In the genomic region with DNA sequence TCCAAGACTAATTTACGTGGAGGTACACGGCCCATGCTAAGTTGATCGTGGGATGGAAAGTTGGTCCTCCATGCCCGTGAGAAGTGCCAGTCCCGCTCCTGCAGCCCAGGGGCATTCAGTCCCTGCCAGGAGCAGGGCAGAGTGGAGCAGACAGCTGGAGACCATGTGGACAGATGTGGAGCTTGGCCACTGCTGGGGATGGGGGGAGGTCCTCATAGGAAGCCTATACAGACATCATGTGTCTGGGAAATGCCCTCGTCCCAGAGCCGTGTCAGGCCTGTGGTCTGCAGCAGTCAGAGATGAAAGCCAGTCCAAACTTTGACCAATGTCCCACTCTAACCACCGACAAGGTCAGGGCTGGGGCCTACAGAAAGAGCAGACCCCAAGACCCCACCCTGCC, we compare ENCODE assay signal across 17 cellular contexts.
A peak's percentile ranks its signal among the peaks of the same experiment; 100 is the strongest.
DNase-seq lines count a peak whose midpoint lies in the region; ATAC-seq, FAIRE-seq and TF ChIP-seq lines count a peak whose summit lies in the region.
"Had no signal": no experiment of that assay in that cellular context is flagged by ENCODE, and none has a peak within 500 bp of the region (broad histone marks: within the 10 kb centered on the region; RNA-seq: fewer than 3 reads in every experiment).

No MANE protein-coding gene starts in this region.

- no peak overlapping the region for H3K4me3 Mint-ChIP-seq in natural killer cell
- H3K4me3 Mint-ChIP-seq in natural killer cell treated with Interleukin-12 subunit alpha and Interleukin-12 subunit beta and Interleukin-15 and Interleukin-18, amount 100 ng/mL, for 72 hours = no peak overlapping the region
- H3K4me3 Mint-ChIP-seq in activated CD4-positive, alpha-beta T cell treated with anti-CD3 and anti-CD28 coated beads for 36 hours = no peak overlapping the region
- H3K4me3 Mint-ChIP-seq: B cell; CD4-positive, alpha-beta T cell had no signal

- no peak for ATAC-seq in natural killer cell
- ATAC-seq in natural killer cell treated with Interleukin-12 subunit alpha and Interleukin-12 subunit beta and Interleukin-15 and Interleukin-18, amount 100 ng/mL, for 72 hours = no peak
- no peak for ATAC-seq in activated CD4-positive, alpha-beta T cell treated with anti-CD3 and anti-CD28 coated beads for 36 hours

- H3K27me3 ChIP-seq in sigmoid colon = peaks cover 0 to 25% (median 0%) of the 10 kb centered on the region in 3 donors

- no peak for FAIRE-seq in kidney (lab: Jason Lieb, UNC)
- FAIRE-seq: H54 had no signal

- no peak for TF ChIP-seq EP300 in sigmoid colon (IDR thresholded peaks at IDR 0.05)

- peaks cover 9 to 21% of the 10 kb centered on the region in 2 donors for H3K9me3 ChIP-seq in kidney (ENCODE audit: control insufficient read depth in 1 of 2, low read length in 2 of 2)
- peaks cover 0 to 15% (median 6%) of the 10 kb centered on the region in 4 donors for H3K9me3 ChIP-seq in sigmoid colon

- no peaks in the 10 kb centered on the region for H3K4me1 Mint-ChIP-seq in natural killer cell
- H3K4me1 Mint-ChIP-seq in natural killer cell treated with Interleukin-12 subunit alpha and Interleukin-12 subunit beta and Interleukin-15 and Interleukin-18, amount 100 ng/mL, for 72 hours (ENCODE audit: low read depth in 2 of 2) = no peaks in the 10 kb centered on the region
- no peaks in the 10 kb centered on the region for H3K4me1 Mint-ChIP-seq in activated CD4-positive, alpha-beta T cell treated with anti-CD3 and anti-CD28 coated beads for 36 hours
- H3K4me1 Mint-ChIP-seq: B cell had no signal

- WGBS in sigmoid colon, 2 donors = 70 to 74% methylated on average over 8 of the region's 8 CpGs

- peaks cover 13% of the 10 kb centered on the region for H3K36me3 Mint-ChIP-seq in natural killer cell
- peaks cover 15% of the 10 kb centered on the region for H3K36me3 Mint-ChIP-seq in natural killer cell treated with Interleukin-12 subunit alpha and Interleukin-12 subunit beta and Interleukin-15 and Interleukin-18, amount 100 ng/mL, for 72 hours
- peaks cover 2% of the 10 kb centered on the region for H3K36me3 Mint-ChIP-seq in activated CD4-positive, alpha-beta T cell treated with anti-CD3 and anti-CD28 coated beads for 36 hours (ENCODE audit: low read depth)

- H3K9me3 Mint-ChIP-seq in natural killer cell = peaks cover 7 to 10% of the 10 kb centered on the region in 2 donors
- peaks cover 14% of the 10 kb centered on the region for H3K9me3 Mint-ChIP-seq in natural killer cell treated with Interleukin-12 subunit alpha and Interleukin-12 subunit beta and Interleukin-15 and Interleukin-18, amount 100 ng/mL, for 72 hours
- H3K9me3 Mint-ChIP-seq in activated CD4-positive, alpha-beta T cell treated with anti-CD3 and anti-CD28 coated beads for 36 hours (ENCODE audit: low read depth) = peaks cover 20% of the 10 kb centered on the region

- no peaks in the 10 kb centered on the region for H3K27me3 Mint-ChIP-seq in natural killer cell (ENCODE audit: low read depth in 2 of 2)
- peaks cover 0 to 2% of the 10 kb centered on the region in 2 donors for H3K27me3 Mint-ChIP-seq in natural killer cell treated with Interleukin-12 subunit alpha and Interleukin-12 subunit beta and Interleukin-15 and Interleukin-18, amount 100 ng/mL, for 72 hours
- no peaks in the 10 kb centered on the region for H3K27me3 Mint-ChIP-seq in activated CD4-positive, alpha-beta T cell treated with anti-CD3 and anti-CD28 coated beads for 36 hours
- H3K27me3 Mint-ChIP-seq: B cell; CD4-positive, alpha-beta T cell had no signal

- H3K4me3 ChIP-seq in kidney (ENCODE audit: low read length in 2 of 2) (no peak overlapping the region), sigmoid colon (no peak overlapping the region)

- no peak for TF ChIP-seq POLR2A in sigmoid colon (IDR thresholded peaks at IDR 0.05)

- H3K27ac ChIP-seq in kidney (ENCODE audit: low read depth in 2 of 2, low read length in 2 of 2) (no peak overlapping the region), sigmoid colon (no peak overlapping the region)

- DNase-seq in natural killer cell = peak; percentile 11
- DNase-seq in natural killer cell treated with Interleukin-12 subunit alpha and Interleukin-12 subunit beta and Interleukin-15 and Interleukin-18, amount 100 ng/mL, for 72 hours (ENCODE audit: low spot score) = no peak
- DNase-seq in kidney = peak; percentile 32
- DNase-seq in sigmoid colon = peak; percentile 41
- DNase-seq in GDM1 (lab: John Stamatoyannopoulos, UW) = no peak
- DNase-seq in activated CD4-positive, alpha-beta T cell treated with anti-CD3 and anti-CD28 coated beads for 36 hours = no peak
- no peak for DNase-seq in activated CD4-positive, alpha-beta T cell treated with anti-CD3 and anti-CD28 coated beads for 48 hours
- DNase-seq: IMR-90, Kasumi-1, NCI-H1105, NCI-H1694, NCI-H2107, NCI-H2227 treated with DMSO at 0.1 percent for 48 hours, NCI-H524 treated with DMSO at 0.1 percent for 48 hours had no signal

- H3K4me1 ChIP-seq in kidney (ENCODE audit: control insufficient read depth in 1 of 2, insufficient read depth in 1 of 2, low read depth in 1 of 2, low read length in 2 of 2) (no peaks in the 10 kb centered on the region), sigmoid colon (no peaks in the 10 kb centered on the region)

- TF ChIP-seq CTCF in natural killer cell (IDR thresholded peaks at IDR 0.05) = no peak
- no peak for TF ChIP-seq CTCF in kidney (IDR thresholded peaks at IDR 0.05; ENCODE audit: borderline replicate concordance, extremely low read depth, insufficient read depth)
- TF ChIP-seq CTCF in sigmoid colon (IDR thresholded peaks at IDR 0.05) = no peak

- CTCF ChIA-PET in activated CD4-positive, alpha-beta T cell treated with anti-CD3 and anti-CD28 coated beads for 36 hours (lab: Charles Lee) = no interaction called here

- H3K36me3 ChIP-seq in kidney (ENCODE audit: control insufficient read depth in 1 of 2, insufficient read depth in 2 of 2, low read length in 2 of 2) = no peaks in the 10 kb centered on the region
- H3K36me3 ChIP-seq in sigmoid colon = no peaks in the 10 kb centered on the region

- no peak overlapping the region for H3K27ac Mint-ChIP-seq in natural killer cell
- H3K27ac Mint-ChIP-seq in natural killer cell treated with Interleukin-12 subunit alpha and Interleukin-12 subunit beta and Interleukin-15 and Interleukin-18, amount 100 ng/mL, for 72 hours = no peak overlapping the region
- no peak overlapping the region for H3K27ac Mint-ChIP-seq in activated CD4-positive, alpha-beta T cell treated with anti-CD3 and anti-CD28 coated beads for 36 hours
- H3K27ac Mint-ChIP-seq: B cell; CD4-positive, alpha-beta T cell had no signal

- no peak overlapping the region for H3K9ac ChIP-seq in kidney (ENCODE audit: low read length in 2 of 2)

- POLR2A ChIA-PET in activated CD4-positive, alpha-beta T cell treated with anti-CD3 and anti-CD28 coated beads for 36 hours (lab: Charles Lee) = no interaction called here

- intact Hi-C loops in natural killer cell (cut with micrococcal nuclease) (no loop called here), kidney (cut with DNase I) (no loop called here), sigmoid colon (cut with DNase I) (no loop called here)
- intact Hi-C loops in activated CD4-positive, alpha-beta T cell treated with anti-CD3 and anti-CD28 coated beads for 36 hours (cut with DNase I, micrococcal nuclease) = no loop called here

Comparison
In these comparisons a context has a peak if more than half of its experiments do, and no peak if none do; other contexts are left out.
1. DNase-seq: peak in natural killer cell (single experiment), kidney (single experiment) and sigmoid colon (single experiment); none in natural killer cell treated with Interleukin-12 subunit alpha and Interleukin-12 subunit beta and Interleukin-15 and Interleukin-18, amount 100 ng/mL, for 72 hours (single experiment), GDM1 (single experiment), activated CD4-positive, alpha-beta T cell treated with anti-CD3 and anti-CD28 coated beads for 36 hours (single experiment) and activated CD4-positive, alpha-beta T cell treated with anti-CD3 and anti-CD28 coated beads for 48 hours (single experiment).